5 cellular contexts compared by ENCODE assay signal in genomic region chr5:82692826-82693225, GRCh38.
"Had no signal": no experiment of that assay in that cellular context is flagged by ENCODE, and none has a peak within 500 bp of the region (broad histone marks: within the 10 kb centered on the region; RNA-seq: fewer than 3 reads in every experiment).

No MANE protein-coding gene starts in this region.

- H3K27ac ChIP-seq: HL-60 had no signal

- H3K4me3 ChIP-seq: GM23338 had no signal

- H2AFZ ChIP-seq: GM23338 had no signal

- ATAC-seq: GM23338, HepG2 had no signal

- DNase-seq: H9, HCEC 1CT had no signal

- H3K4me2 ChIP-seq: GM23338 had no signal
